Comparison of ENCODE assay signal across 21 cellular contexts in the genomic region with DNA sequence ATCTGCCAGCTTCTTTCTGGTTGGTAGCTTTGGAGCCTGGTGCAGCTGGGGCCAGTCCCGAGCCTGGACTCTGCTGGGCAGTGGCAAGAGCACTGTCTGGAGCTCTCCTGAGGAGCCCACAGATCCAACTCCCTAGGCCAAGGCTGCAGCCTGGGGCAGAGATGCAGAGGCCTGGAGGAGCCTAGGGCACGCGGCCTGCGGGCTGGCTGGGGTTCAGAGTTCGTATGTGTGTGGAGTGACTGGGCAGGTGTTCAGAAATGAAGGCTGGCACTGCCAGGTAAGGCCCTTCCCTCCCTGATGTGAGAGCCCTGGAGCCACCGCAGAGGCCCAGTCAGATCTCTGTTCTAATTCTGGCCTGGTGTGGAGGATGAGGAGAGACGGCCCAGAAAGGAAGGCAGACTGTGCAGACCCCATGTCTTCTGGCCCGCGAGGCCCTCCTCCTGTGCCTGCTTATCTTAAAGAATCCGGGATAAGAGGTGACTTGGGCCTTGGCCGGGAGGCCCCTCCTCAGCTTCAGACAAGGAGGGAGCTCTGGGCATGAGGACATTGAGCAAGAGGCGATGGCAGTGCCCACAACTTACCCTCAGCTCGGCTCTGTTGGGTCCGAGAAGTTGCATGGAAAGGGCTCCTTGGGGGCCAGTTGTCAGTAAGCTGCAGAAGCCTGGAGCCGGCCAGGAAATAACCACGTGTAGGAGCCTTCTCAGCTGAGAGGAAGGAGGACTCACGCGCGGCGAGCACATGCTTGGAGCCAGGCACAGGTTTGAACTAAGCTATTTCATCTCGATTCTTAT.
DNase-seq lines count a peak whose midpoint lies in the region; ATAC-seq, FAIRE-seq and TF ChIP-seq lines count a peak whose summit lies in the region.
"Had no signal": no experiment of that assay in that cellular context is flagged by ENCODE, and none has a peak within 500 bp of the region (broad histone marks: within the 10 kb centered on the region; RNA-seq: fewer than 3 reads in every experiment).

No MANE protein-coding gene starts in this region.

- no peak overlapping the region for H3K9ac ChIP-seq in HepG2 (ENCODE audit: insufficient read depth, low read depth, low read length)

- TF ChIP-seq POLR2A in right lobe of liver (IDR thresholded peaks at IDR 0.05) (no peak), HepG2 (IDR thresholded peaks at IDR 0.05; ENCODE audit: insufficient read depth in 1 of 2, low read depth in 2 of 2, low read length in 2 of 2) (no peak), uterus (IDR thresholded peaks at IDR 0.05) (no peak)

- H3K4me1 ChIP-seq in right lobe of liver (no peaks in the 10 kb centered on the region), HepG2 (ENCODE audit: insufficient read depth, low read length) (no peaks in the 10 kb centered on the region), uterus (no peaks in the 10 kb centered on the region)
- H3K4me1 ChIP-seq: A549, Caco-2 had no signal

- no peaks in the 10 kb centered on the region for H3K36me3 ChIP-seq in right lobe of liver
- no peaks in the 10 kb centered on the region for H3K36me3 ChIP-seq in HepG2 (replicated peaks in 1 of 2; ENCODE audit: control insufficient read depth in 1 of 2, insufficient read depth in 2 of 2, low read length in 2 of 2)
- no peaks in the 10 kb centered on the region for H3K36me3 ChIP-seq in uterus

- TF ChIP-seq EP300 in HepG2 (IDR thresholded peaks at IDR 0.05; ENCODE audit: low read depth in 2 of 2, low read length in 2 of 2): no peak
- no peak for TF ChIP-seq EP300 in HepG2 (CRISPR knock-in tag; IDR thresholded peaks at IDR 0.05; ENCODE audit: borderline replicate concordance)

- intact Hi-C loops in right lobe of liver (cut with DNase I): no loop called here
- intact Hi-C loops in HepG2 (cut with micrococcal nuclease; ENCODE audit: unreplicated experiment): no loop called here
- intact Hi-C loops in sciatic nerve (cut with DNase I): no loop called here
- intact Hi-C loops in uterus (cut with DNase I; ENCODE audit: low total_unique reads): no loop called here

- H3K27ac ChIP-seq in right lobe of liver: no peak overlapping the region
- H3K27ac ChIP-seq in HepG2 (ENCODE audit: extremely low read length, insufficient read depth, low read length): no peak overlapping the region
- no peak overlapping the region for H3K27ac ChIP-seq in uterus
- H3K27ac ChIP-seq: 22Rv1, A549, C4-2B had no signal

- H3K79me2 ChIP-seq in HepG2 (ENCODE audit: insufficient read depth, low read length): no peaks in the 10 kb centered on the region

- TF ChIP-seq CTCF in right lobe of liver (IDR thresholded peaks at IDR 0.05) (no peak), HepG2 (CRISPR knock-in tag; IDR thresholded peaks at IDR 0.05) (no peak), uterus (IDR thresholded peaks at IDR 0.05) (no peak), foreskin fibroblast (IDR thresholded peaks at IDR 0.05; ENCODE audit: low read depth, low read length) (no peak)

- H3K27me3 ChIP-seq in right lobe of liver (no peaks in the 10 kb centered on the region), HepG2 (ENCODE audit: control insufficient read depth in 1 of 2, insufficient read depth in 2 of 2, low read length in 2 of 2) (peaks cover 1 to 13% of the 10 kb centered on the region in 2 experiments; a peak in 3 of 5 replicates), uterus (no peaks in the 10 kb centered on the region)

- no peaks in the 10 kb centered on the region for H3K9me3 Mint-ChIP-seq in stimulated activated naive CD8-positive, alpha-beta T cell treated with anti-CD3 and anti-CD28 coated beads, Interleukin-15, amount 100 ng/mL, for 72 hours
- H3K9me3 Mint-ChIP-seq: CD4-positive, alpha-beta T cell had no signal

- no peak overlapping the region for H3K4me3 Mint-ChIP-seq in stimulated activated naive CD8-positive, alpha-beta T cell treated with anti-CD3 and anti-CD28 coated beads, Interleukin-15, amount 100 ng/mL, for 72 hours
- H3K4me3 Mint-ChIP-seq: CD4-positive, alpha-beta T cell had no signal

- FAIRE-seq in HepG2 (lab: Jason Lieb, UNC): no peak
- FAIRE-seq: A549, D721Med, GM12892, GM18507 had no signal

- peaks cover 3% of the 10 kb centered on the region; the same call in 1 of the 2 replicates for H4K20me1 ChIP-seq in HepG2 (ENCODE audit: insufficient read depth, low read length)

- H3K4me3 ChIP-seq in right lobe of liver: no peak overlapping the region
- no peak overlapping the region for H3K4me3 ChIP-seq in HepG2 (replicated peaks in 1 of 3; ENCODE audit: insufficient read depth in 1 of 3, low read depth in 2 of 3, low read length in 3 of 3)
- H3K4me3 ChIP-seq in uterus: no peak overlapping the region
- H3K4me3 ChIP-seq in foreskin fibroblast (ENCODE audit: low read depth in 1 of 2, low read length in 2 of 2): no peak overlapping the region
- H3K4me3 ChIP-seq: A549 had no signal

- no peak overlapping the region for H3K27ac Mint-ChIP-seq in stimulated activated naive CD8-positive, alpha-beta T cell treated with anti-CD3 and anti-CD28 coated beads, Interleukin-15, amount 100 ng/mL, for 72 hours
- H3K27ac Mint-ChIP-seq: CD4-positive, alpha-beta T cell had no signal

- POLR2A ChIA-PET in HepG2 (lab: Yijun Ruan, JAX): no interaction called here

- 89% methylated on average over 6 of the region's 21 CpGs for WGBS in right lobe of liver (ENCODE audit: insufficient coverage, low coverage, low lambda C conversion rate, missing lambda C conversion rate)
- WGBS in HepG2 (ENCODE audit: low lambda C conversion rate): 52% methylated on average over 15 of the region's 21 CpGs

- BruUV-seq in HepG2 (replicated peaks; lab: Mats Ljungman, UMichigan): no TSS peak

- H3K9me3 ChIP-seq in right lobe of liver (no peaks in the 10 kb centered on the region), HepG2 (ENCODE audit: low read length) (no peaks in the 10 kb centered on the region), uterus (no peaks in the 10 kb centered on the region)
- H3K9me3 ChIP-seq: A549, Caco-2 had no signal

- H2AFZ ChIP-seq in HepG2 (ENCODE audit: low read length): no peak overlapping the region

- ATAC-seq in right lobe of liver (peak; percentile 50 to 77 (median 67)), HepG2 (no peak), left lobe of liver (peak; percentile 95), sciatic nerve (no peak)
- no peak for ATAC-seq in stimulated activated naive CD8-positive, alpha-beta T cell treated with anti-CD3 and anti-CD28 coated beads, Interleukin-15, amount 100 ng/mL, for 72 hours
- ATAC-seq: A549 had no signal

- in situ Hi-C loops in HepG2 (cut with HindIII; ENCODE audit: extremely low pct_ligation_motif_present, low pct_unique_long_range_greater_than_20kb): no loop called here

- H3K4me1 Mint-ChIP-seq in stimulated activated naive CD8-positive, alpha-beta T cell treated with anti-CD3 and anti-CD28 coated beads, Interleukin-15, amount 100 ng/mL, for 72 hours: no peaks in the 10 kb centered on the region

- no peak overlapping the region for H3K4me2 ChIP-seq in HepG2 (ENCODE audit: low read depth, low read length)
- H3K4me2 ChIP-seq: A549 had no signal

- peaks cover 65% of the 10 kb centered on the region for H3K27me3 Mint-ChIP-seq in stimulated activated naive CD8-positive, alpha-beta T cell treated with anti-CD3 and anti-CD28 coated beads, Interleukin-15, amount 100 ng/mL, for 72 hours

- CTCF ChIA-PET in HepG2 (lab: Yijun Ruan, JAX; ENCODE audit: low intra/inter-chr PET ratio, low total read pairs): no interaction called here

- DNase-seq in right lobe of liver (peak in 1 of 3 donors; percentile 74), HepG2 (ENCODE audit: low spot score) (no peak), left lobe of liver (ENCODE audit: low spot score) (peak; percentile 67), sciatic nerve (ENCODE audit: low spot score) (peak; percentile 27), NCI-H1694 (lab: John Stamatoyannopoulos, UW) (no peak), uterus (no peak), foreskin fibroblast (no peak)
- no peak for DNase-seq in stimulated activated naive CD8-positive, alpha-beta T cell treated with anti-CD3 and anti-CD28 coated beads, Interleukin-15, amount 100 ng/mL, for 72 hours
- DNase-seq: AML-193; CD4-positive, alpha-beta T cell; DMS79; GDM1; GOT3; H7 had no signal

- no peak for TF ChIP-seq RAD21 in HepG2 (CRISPR knock-in tag; IDR thresholded peaks at IDR 0.05)

TF ChIP-seq in HepG2, 621 proteins besides CTCF, POLR2A, EP300 and RAD21 (continues in another document):
- TF ChIP-seq ZNF883 (CRISPR knock-in tag; IDR thresholded peaks at IDR 0.05; ENCODE audit: not compliant biosample characterization) (no peak), ZNF776 (CRISPR knock-in tag; IDR thresholded peaks at IDR 0.05) (no peak), TRIM24 (CRISPR knock-in tag; IDR thresholded peaks at IDR 0.05) (no peak), HNRNPL (IDR thresholded peaks at IDR 0.05; ENCODE audit: low read depth, low read length) (no peak), SRY (CRISPR knock-in tag; IDR thresholded peaks at IDR 0.05) (no peak), HDAC6 (IDR thresholded peaks at IDR 0.05; ENCODE audit: low read depth, low read length) (no peak), BCL3 (CRISPR knock-in tag; IDR thresholded peaks at IDR 0.05) (no peak), ZNF605 (CRISPR knock-in tag; IDR thresholded peaks at IDR 0.05) (no peak)
- TF ChIP-seq, protein P1, sequence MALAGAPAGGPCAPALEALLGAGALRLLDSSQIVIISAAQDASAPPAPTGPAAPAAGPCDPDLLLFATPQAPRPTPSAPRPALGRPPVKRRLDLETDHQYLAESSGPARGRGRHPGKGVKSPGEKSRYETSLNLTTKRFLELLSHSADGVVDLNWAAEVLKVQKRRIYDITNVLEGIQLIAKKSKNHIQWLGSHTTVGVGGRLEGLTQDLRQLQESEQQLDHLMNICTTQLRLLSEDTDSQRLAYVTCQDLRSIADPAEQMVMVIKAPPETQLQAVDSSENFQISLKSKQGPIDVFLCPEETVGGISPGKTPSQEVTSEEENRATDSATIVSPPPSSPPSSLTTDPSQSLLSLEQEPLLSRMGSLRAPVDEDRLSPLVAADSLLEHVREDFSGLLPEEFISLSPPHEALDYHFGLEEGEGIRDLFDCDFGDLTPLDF (CRISPR knock-in tag; IDR thresholded peaks at IDR 0.05): no peak

Comparison
In these comparisons a context has a peak if more than half of its experiments do, and no peak if none do; other contexts are left out.
1. ATAC-seq: peak in right lobe of liver (4 of 4) and left lobe of liver (single experiment); none in HepG2 (single experiment), sciatic nerve (single experiment) and stimulated activated naive CD8-positive, alpha-beta T cell treated with anti-CD3 and anti-CD28 coated beads, Interleukin-15, amount 100 ng/mL, for 72 hours (single experiment).
2. DNase-seq: peak in left lobe of liver (single experiment) and sciatic nerve (single experiment); none in HepG2 (single experiment), stimulated activated naive CD8-positive, alpha-beta T cell treated with anti-CD3 and anti-CD28 coated beads, Interleukin-15, amount 100 ng/mL, for 72 hours (0 of 2), NCI-H1694 (single experiment), uterus (0 of 2) and foreskin fibroblast (0 of 2).